9 cellular contexts compared by ENCODE assay signal in genomic region chr7:30322656-30323355, GRCh38. TPM values are rescaled to one million over a fixed set of nuclear protein-coding genes. Genes with fewer than 3 reads are reported as not detected.
A peak's percentile ranks its signal among the peaks of the same experiment; 100 is the strongest.
DNase-seq lines count a peak whose midpoint lies in the region; ATAC-seq and TF ChIP-seq lines count a peak whose summit lies in the region.
"Had no signal": no experiment of that assay in that cellular context is flagged by ENCODE, and none has a peak within 500 bp of the region (broad histone marks: within the 10 kb centered on the region; RNA-seq: fewer than 3 reads in every experiment).

No MANE protein-coding gene starts in this region.

- H3K27ac ChIP-seq in DND-41 (ENCODE audit: low read length) (no peak overlapping the region), thymus (ENCODE audit: low read depth) (peak overlapping the region; percentile 71)
- H3K27ac ChIP-seq: cardiac muscle cell had no signal

- H3K9me3 ChIP-seq in DND-41 (ENCODE audit: insufficient read depth, low read length, severe bottlenecking): no peaks in the 10 kb centered on the region
- H3K9me3 ChIP-seq in thymus (ENCODE audit: control insufficient read depth): no peaks in the 10 kb centered on the region

- no peaks in the 10 kb centered on the region for H3K27me3 ChIP-seq in DND-41 (ENCODE audit: insufficient read depth, low read length, poor library complexity)
- H3K27me3 ChIP-seq in thymus (ENCODE audit: control insufficient read depth, insufficient read depth): no peaks in the 10 kb centered on the region
- H3K27me3 ChIP-seq: cardiac muscle cell had no signal

- no peak overlapping the region for H3K4me2 ChIP-seq in DND-41 (ENCODE audit: insufficient read depth, low read length)

- H3K36me3 ChIP-seq in DND-41 (ENCODE audit: insufficient read depth, low read length) (peaks cover 12% of the 10 kb centered on the region; the same call in 1 of the 2 replicates), thymus (ENCODE audit: control insufficient read depth, insufficient read depth) (no peaks in the 10 kb centered on the region)

- peaks cover 37% of the 10 kb centered on the region for H4K20me1 ChIP-seq in DND-41 (ENCODE audit: insufficient read depth, low read length)

- ATAC-seq in DND-41 (ENCODE audit: insufficient read depth, low read depth) (peak; percentile 35; the same call in 1 of the 3 replicates), GM21381 (IDR thresholded peaks at IDR 0.05; ENCODE audit: unreplicated experiment) (peak; percentile 55), HG03558 (IDR thresholded peaks at IDR 0.05; ENCODE audit: extremely low read depth, unreplicated experiment) (peak; percentile 46)

- H3K9ac ChIP-seq in DND-41 (ENCODE audit: low read depth, low read length): no peak overlapping the region

- H3K4me1 ChIP-seq in DND-41 (ENCODE audit: insufficient read depth, low read length) (peaks cover 13% of the 10 kb centered on the region; the same call in 1 of the 2 replicates), thymus (ENCODE audit: control insufficient read depth, insufficient read depth, low read length) (peaks cover 15% of the 10 kb centered on the region)

- H3K4me3 ChIP-seq in DND-41 (ENCODE audit: low read depth in 1 of 2, low read length in 2 of 2): no peak overlapping the region
- H3K4me3 ChIP-seq in epithelial cell of esophagus (ENCODE audit: low read length): no peak overlapping the region
- H3K4me3 ChIP-seq in thymus (ENCODE audit: low read length): no peak overlapping the region
- H3K4me3 ChIP-seq: cardiac muscle cell had no signal

- H2AFZ ChIP-seq in DND-41 (ENCODE audit: low read depth, low read length): no peak overlapping the region

- H3K79me2 ChIP-seq in DND-41 (ENCODE audit: insufficient read depth, low read length): peaks cover 90% of the 10 kb centered on the region

- WGBS in thymus: 45% methylated on average over 2 of the region's 2 CpGs

- TF ChIP-seq CTCF in DND-41 (IDR thresholded peaks at IDR 0.05; ENCODE audit: borderline replicate concordance, extremely low read depth, low read length, poor library complexity, severe bottlenecking) (no peak), epithelial cell of esophagus (IDR thresholded peaks at IDR 0.05; ENCODE audit: insufficient read depth, low read depth, low read length, missing control alignments) (no peak)

- DNase-seq in DND-41 (no peak), epithelial cell of esophagus (ENCODE audit: low read depth) (peak; percentile 71), glomerular visceral epithelial cell (ENCODE audit: extremely low spot score) (no peak), H4 (ENCODE audit: low spot score) (no peak), NCI-H2081 treated with DMSO at 0.1 percent for 48 hours (lab: John Stamatoyannopoulos, UW) (no peak)

RNA-seq across cellular contexts. Expression of gene ZNRF2, which starts 38.4 kb away (rescaled TPM):
- polyA plus RNA-seq in thymus: 10.5 TPM
- total RNA-seq in H4 (2014; rRNA removed; shearing (Covaris generic)): 12.7 and 13.6 TPM in 2 replicates
